In the genomic region with DNA sequence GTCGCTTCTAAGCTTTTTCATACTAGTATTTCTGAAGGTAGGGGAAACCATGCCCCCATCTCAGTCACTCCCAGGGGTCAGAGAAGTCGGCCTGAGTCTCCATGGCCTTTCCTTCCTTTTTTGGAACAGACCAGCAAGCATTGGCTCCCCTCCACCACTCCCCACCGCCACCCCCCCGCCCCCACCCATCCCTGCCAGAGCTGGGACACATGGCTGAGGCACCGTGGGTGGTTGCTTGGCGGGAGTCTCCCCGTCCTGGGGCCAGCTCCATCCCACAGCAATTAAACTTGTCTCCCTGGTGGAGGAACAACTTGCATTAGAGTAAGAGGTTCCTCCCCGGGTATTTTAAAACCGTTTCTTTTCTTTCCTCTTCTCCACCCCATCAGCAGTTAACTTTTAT, we compare ENCODE assay signal across 12 cellular contexts.
"Had no signal": no experiment of that assay in that cellular context is flagged by ENCODE, and none has a peak within 500 bp of the region (broad histone marks: within the 10 kb centered on the region; RNA-seq: fewer than 3 reads in every experiment).

No MANE protein-coding gene starts in this region.

- H3K4me3 ChIP-seq: psoas muscle, testis, upper lobe of right lung had no signal

- ATAC-seq: natural killer cell treated with Interleukin-12 subunit alpha and Interleukin-12 subunit beta and Interleukin-15 and Interleukin-18, amount 100 ng/mL, for 72 hours; psoas muscle; upper lobe of right lung had no signal

- H3K4me1 ChIP-seq: psoas muscle, testis, upper lobe of right lung had no signal

- H3K36me3 ChIP-seq: upper lobe of right lung had no signal

- H3K27me3 ChIP-seq: testis, upper lobe of right lung had no signal

- H3K27ac ChIP-seq: psoas muscle, testis, upper lobe of right lung had no signal

- H3K9me3 ChIP-seq: psoas muscle, testis, upper lobe of right lung had no signal

- DNase-seq: activated CD4-positive, alpha-beta T cell treated with anti-CD3 and anti-CD28 coated beads, Interleukin-2, amount 50 U/mL, for 4 hours; activated CD4-positive, CD25-positive, alpha-beta regulatory T cell treated with anti-CD3 and anti-CD28 coated beads, Interleukin-2, amount 50 U/mL, for 72 hours; activated gamma-delta T cell; activated naive CD8-positive, alpha-beta T cell treated with anti-CD3 and anti-CD28 coated beads, Interleukin-2, amount 10 ng/mL, durations not matched to agents 7 days and 5 days; activated T-cell treated with anti-CD3 and anti-CD28 coated beads, Interleukin-2, amount 50 U/mL, for 1 hour; anterior cingulate cortex; dermis blood vessel endothelial cell; psoas muscle; stimulated activated CD4-positive, alpha-beta T cell treated with anti-CD3 and anti-CD28 coated beads, Interleukin-4, amount 100 ng/mL, for 24 hours; upper lobe of right lung had no signal
